10 cellular contexts compared by ENCODE assay signal in the genomic region with DNA sequence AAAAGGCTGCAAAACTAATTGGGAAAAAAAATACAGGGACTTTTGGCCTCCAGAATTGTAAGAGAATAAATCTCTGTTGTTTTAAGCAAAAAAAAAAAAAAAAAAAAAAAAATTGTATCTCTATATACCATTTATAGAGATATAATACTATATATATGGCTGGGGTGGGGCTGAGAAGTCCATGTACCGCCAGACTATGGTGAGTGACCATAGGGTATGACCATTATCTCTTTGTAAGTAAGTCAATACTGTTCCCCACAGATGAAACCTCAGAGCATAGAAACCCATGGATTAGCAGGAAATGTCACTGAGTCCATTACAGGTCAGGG.
A peak's percentile ranks its signal among the peaks of the same experiment; 100 is the strongest.
DNase-seq lines count a peak whose midpoint lies in the region; ATAC-seq and TF ChIP-seq lines count a peak whose summit lies in the region.
"Had no signal": no experiment of that assay in that cellular context is flagged by ENCODE, and none has a peak within 500 bp of the region (broad histone marks: within the 10 kb centered on the region; RNA-seq: fewer than 3 reads in every experiment).

No MANE protein-coding gene starts in this region.

- H3K4me3 ChIP-seq in IMR-90 (ENCODE audit: insufficient read depth, low read depth, low read length) (no peak overlapping the region), lower lobe of right lung (no peak overlapping the region), stomach smooth muscle (ENCODE audit: low read length in 2 of 2) (peak overlapping the region in 1 of 2 donors; percentile 35)

- no peak overlapping the region for H3K4me3 Mint-ChIP-seq in MCF 10A (ENCODE audit: unreplicated experiment)
- H3K4me3 Mint-ChIP-seq: activated naive CD4-positive, alpha-beta T cell treated with anti-CD3 and anti-CD28 coated beads, Interleukin-2, amount 50 U/mL, for 24 hours had no signal

- intact Hi-C loops in IMR-90 (cut with micrococcal nuclease) (no loop called here), MCF 10A (cut with micrococcal nuclease) (no loop called here), lower lobe of right lung (cut with DNase I) (no loop called here), head of caudate nucleus (cut with DNase I) (no loop called here)

- H3K36me3 Mint-ChIP-seq in MCF 10A (ENCODE audit: insufficient read depth, unreplicated experiment): peaks cover 32% of the 10 kb centered on the region

- peaks cover 23 to 81% of the 10 kb centered on the region in 2 experiments; a peak in 3 of 4 replicates for H3K79me1 ChIP-seq in IMR-90 (ENCODE audit: low read depth in 1 of 2, low read length in 2 of 2)

- peak overlapping the region; percentile 96 for H2BK5ac ChIP-seq in IMR-90 (ENCODE audit: low read depth, low read length, poor library complexity, severe bottlenecking)

- H2BK15ac ChIP-seq in IMR-90 (ENCODE audit: low read depth, low read length): peak overlapping the region; percentile 94

- no peak for DNase-seq in IMR-90
- DNase-seq in MCF 10A (ENCODE audit: unreplicated experiment): no peak
- no peak for DNase-seq in lower lobe of right lung
- DNase-seq in head of caudate nucleus: no peak
- no peak for DNase-seq in COR-L47 (lab: John Stamatoyannopoulos, UW)
- no peak for DNase-seq in NCI-H226
- DNase-seq: activated CD4-positive, alpha-beta T cell treated with anti-CD3 and anti-CD28 coated beads for 1 hour had no signal

- H2AK5ac ChIP-seq in IMR-90 (ENCODE audit: low read depth, low read length): peak overlapping the region; percentile 99

- H3K9ac ChIP-seq in IMR-90 (ENCODE audit: low read depth, low read length) (peak overlapping the region; percentile 39), stomach smooth muscle (ENCODE audit: low read length in 2 of 2) (peak overlapping the region; percentile 68 to 76)

- H3K36me3 ChIP-seq in IMR-90 (ENCODE audit: control insufficient read depth, insufficient read depth, low read length): peaks cover 43% of the 10 kb centered on the region
- H3K36me3 ChIP-seq in lower lobe of right lung: peaks cover 55% of the 10 kb centered on the region
- peaks cover 0 to 11% of the 10 kb centered on the region in 2 donors for H3K36me3 ChIP-seq in stomach smooth muscle (ENCODE audit: control insufficient read depth in 2 of 2, insufficient read depth in 2 of 2, low read length in 2 of 2)

- peak overlapping the region; percentile 94 for H3K4ac ChIP-seq in IMR-90 (ENCODE audit: low read depth, low read length)

- H2AK9ac ChIP-seq in IMR-90 (replicated peaks; ENCODE audit: low read depth, low read length, poor library complexity): no peak overlapping the region

- peak overlapping the region; percentile 80 for H3K23ac ChIP-seq in IMR-90 (ENCODE audit: low read depth, low read length)

- H3K9me1 ChIP-seq in IMR-90 (ENCODE audit: insufficient read depth, low read length): peaks cover 55% of the 10 kb centered on the region

- H3K9me3 ChIP-seq in IMR-90 (ENCODE audit: control insufficient read depth, insufficient read depth, low read length) (no peaks in the 10 kb centered on the region), lower lobe of right lung (no peaks in the 10 kb centered on the region), stomach smooth muscle (ENCODE audit: control insufficient read depth in 2 of 2, low read length in 2 of 2) (no peaks in the 10 kb centered on the region)

- H3K27ac ChIP-seq in IMR-90 (ENCODE audit: insufficient read depth, low read length): peak overlapping the region; percentile 81
- H3K27ac ChIP-seq in lower lobe of right lung: peak overlapping the region; percentile 92
- peak overlapping the region; percentile 99 for H3K27ac ChIP-seq in stomach smooth muscle (ENCODE audit: low read length)

- peak overlapping the region; percentile 97 for H3K27ac Mint-ChIP-seq in MCF 10A (ENCODE audit: low read depth, unreplicated experiment)
- H3K27ac Mint-ChIP-seq: activated naive CD4-positive, alpha-beta T cell treated with anti-CD3 and anti-CD28 coated beads, Interleukin-2, amount 50 U/mL, for 24 hours had no signal

- H3K27me3 ChIP-seq in IMR-90 (ENCODE audit: control insufficient read depth, insufficient read depth, low read length): no peaks in the 10 kb centered on the region
- H3K27me3 ChIP-seq in lower lobe of right lung (ENCODE audit: low read depth): no peaks in the 10 kb centered on the region
- H3K27me3 ChIP-seq in stomach smooth muscle (ENCODE audit: control insufficient read depth in 1 of 2, insufficient read depth in 2 of 2, low read length in 2 of 2): no peaks in the 10 kb centered on the region

- no peak overlapping the region for H3K4me2 ChIP-seq in IMR-90 (ENCODE audit: low read depth, low read length)

- H2BK120ac ChIP-seq in IMR-90 (ENCODE audit: low read depth, low read length): peak overlapping the region; percentile 98

- H2BK20ac ChIP-seq in IMR-90 (ENCODE audit: low read depth, low read length): peak overlapping the region; percentile 92

- no peaks in the 10 kb centered on the region for H3K9me3 Mint-ChIP-seq in MCF 10A (ENCODE audit: unreplicated experiment)
- H3K9me3 Mint-ChIP-seq: activated naive CD4-positive, alpha-beta T cell treated with anti-CD3 and anti-CD28 coated beads, Interleukin-2, amount 50 U/mL, for 24 hours had no signal

- H3K4me1 Mint-ChIP-seq in MCF 10A (ENCODE audit: insufficient read depth, unreplicated experiment): peaks cover 43% of the 10 kb centered on the region
- H3K4me1 Mint-ChIP-seq: activated naive CD4-positive, alpha-beta T cell treated with anti-CD3 and anti-CD28 coated beads, Interleukin-2, amount 50 U/mL, for 24 hours had no signal

- peak overlapping the region; percentile 97 for H4K91ac ChIP-seq in IMR-90 (ENCODE audit: insufficient read depth, low read depth, low read length)

- peaks cover 42% of the 10 kb centered on the region for H3K4me1 ChIP-seq in IMR-90 (ENCODE audit: control insufficient read depth, insufficient read depth, low read length)
- H3K4me1 ChIP-seq in lower lobe of right lung: peaks cover 48% of the 10 kb centered on the region
- H3K4me1 ChIP-seq in stomach smooth muscle (ENCODE audit: control insufficient read depth, insufficient read depth, low read length): peaks cover 84% of the 10 kb centered on the region

- POLR2A ChIA-PET in IMR-90 (lab: Charles Lee; ENCODE audit: unreplicated experiment) (no interaction called here), MCF 10A (lab: Yijun Ruan, JAX) (interaction anchor here (0.6 to 1.1 kb wide), 2 partner anchors 256 to 755 kb away, joined by 3 read pairs; no protein-coding TSS in a partner anchor)

- in situ Hi-C loops in IMR-90 (cut with MboI; ENCODE audit: low sequenced_read_pairs): no loop called here

- no peak for ATAC-seq in IMR-90 (ENCODE audit: low read depth)
- no peak for ATAC-seq in lower lobe of right lung
- no peak for ATAC-seq in GM18498 (IDR thresholded peaks at IDR 0.05; ENCODE audit: unreplicated experiment)

- peak overlapping the region; percentile 51; the same call in 1 of the 2 replicates for H3K18ac ChIP-seq in IMR-90 (ENCODE audit: low read depth, low read length)

- H3K56ac ChIP-seq in IMR-90 (ENCODE audit: extremely low read depth, insufficient read depth, low read length): peak overlapping the region; percentile 90; the same call in 1 of the 2 replicates

- TF ChIP-seq RAD21 in IMR-90 (IDR thresholded peaks at IDR 0.05; ENCODE audit: low read length): no peak

- CTCF ChIA-PET in IMR-90 (lab: Yijun Ruan, JAX) (interaction anchor here (0.7 kb wide), 1 partner anchor 13 kb away, joined by 5 read pairs; no protein-coding TSS in a partner anchor), MCF 10A (lab: Yijun Ruan, JAX) (interaction anchor here (0.5 to 1.3 kb wide), 2 partner anchors 15 to 66 kb away, joined by 3 read pairs; no protein-coding TSS in a partner anchor)

- H4K20me1 ChIP-seq in IMR-90 (ENCODE audit: insufficient read depth, low read length): no peaks in the 10 kb centered on the region

- BruUV-seq in IMR-90 (replicated peaks; lab: Mats Ljungman, UMichigan) (no TSS peak), MCF 10A (replicated peaks; lab: Mats Ljungman, UMichigan) (no TSS peak)

- H4K8ac ChIP-seq in IMR-90 (ENCODE audit: low read depth in 2 of 2, low read length in 2 of 2): peak overlapping the region; percentile 65 to 86; a peak in 3 of 4 replicates

- dilution Hi-C loops in IMR-90 (cut with HindIII; ENCODE audit: low sequenced_read_pairs, unreplicated experiment): no loop called here

- WGBS in IMR-90 (ENCODE audit: extremely low coverage in 2 of 2, insufficient read length in 1 of 2), 2 experiments: no CpG with 5 or more reads among the region's 1 CpG

- peak overlapping the region; percentile 34; the same call in 1 of the 2 replicates for H4K5ac ChIP-seq in IMR-90 (ENCODE audit: low read depth, low read length)

- H3K27me3 Mint-ChIP-seq in MCF 10A (ENCODE audit: insufficient read depth, unreplicated experiment): no peaks in the 10 kb centered on the region
- H3K27me3 Mint-ChIP-seq: activated naive CD4-positive, alpha-beta T cell treated with anti-CD3 and anti-CD28 coated beads, Interleukin-2, amount 50 U/mL, for 24 hours had no signal

- peak overlapping the region; percentile 82 for H3K14ac ChIP-seq in IMR-90 (replicated peaks; ENCODE audit: low read depth, low read length)

- no peak for TF ChIP-seq POLR2A in IMR-90 (IDR thresholded peaks at IDR 0.05; ENCODE audit: low read depth, low read length)

- TF ChIP-seq CTCF in IMR-90 (conservative IDR thresholded peaks at IDR 0.05; ENCODE audit: low read depth, low read length): no peak
- no peak for TF ChIP-seq CTCF in MCF 10A (IDR thresholded peaks at IDR 0.05; ENCODE audit: unreplicated experiment)
- TF ChIP-seq CTCF in lower lobe of right lung (IDR thresholded peaks at IDR 0.05): no peak

- H2AFZ ChIP-seq in IMR-90 (replicated peaks; ENCODE audit: low read length, poor library complexity): no peak overlapping the region

TF ChIP-seq in IMR-90, 13 proteins besides CTCF, POLR2A, EP300 and RAD21 (continues in another document):
- TF ChIP-seq RCOR1 (IDR thresholded peaks at IDR 0.05; ENCODE audit: insufficient replicate concordance, low read length) (no peak), SMC3 (IDR thresholded peaks at IDR 0.05; ENCODE audit: low read depth, low read length) (no peak), CHD1 (IDR thresholded peaks at IDR 0.05; ENCODE audit: low read depth, low read length) (no peak), MAZ (IDR thresholded peaks at IDR 0.05; ENCODE audit: borderline replicate concordance, low read depth, low read length) (no peak), MXI1 (IDR thresholded peaks at IDR 0.05; ENCODE audit: borderline replicate concordance, low read depth, low read length) (no peak), BHLHE40 (IDR thresholded peaks at IDR 0.05; ENCODE audit: low read depth, low read length) (no peak), MAFK (IDR thresholded peaks at IDR 0.05; ENCODE audit: low read depth, low read length) (no peak)
- TF ChIP-seq, protein P1, sequence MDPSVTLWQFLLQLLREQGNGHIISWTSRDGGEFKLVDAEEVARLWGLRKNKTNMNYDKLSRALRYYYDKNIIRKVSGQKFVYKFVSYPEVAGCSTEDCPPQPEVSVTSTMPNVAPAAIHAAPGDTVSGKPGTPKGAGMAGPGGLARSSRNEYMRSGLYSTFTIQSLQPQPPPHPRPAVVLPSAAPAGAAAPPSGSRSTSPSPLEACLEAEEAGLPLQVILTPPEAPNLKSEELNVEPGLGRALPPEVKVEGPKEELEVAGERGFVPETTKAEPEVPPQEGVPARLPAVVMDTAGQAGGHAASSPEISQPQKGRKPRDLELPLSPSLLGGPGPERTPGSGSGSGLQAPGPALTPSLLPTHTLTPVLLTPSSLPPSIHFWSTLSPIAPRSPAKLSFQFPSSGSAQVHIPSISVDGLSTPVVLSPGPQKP (IDR thresholded peaks at IDR 0.05; ENCODE audit: borderline replicate concordance, low read depth, low read length): no peak
